ENCODE assay signal across 1 cellular context in the genomic region with DNA sequence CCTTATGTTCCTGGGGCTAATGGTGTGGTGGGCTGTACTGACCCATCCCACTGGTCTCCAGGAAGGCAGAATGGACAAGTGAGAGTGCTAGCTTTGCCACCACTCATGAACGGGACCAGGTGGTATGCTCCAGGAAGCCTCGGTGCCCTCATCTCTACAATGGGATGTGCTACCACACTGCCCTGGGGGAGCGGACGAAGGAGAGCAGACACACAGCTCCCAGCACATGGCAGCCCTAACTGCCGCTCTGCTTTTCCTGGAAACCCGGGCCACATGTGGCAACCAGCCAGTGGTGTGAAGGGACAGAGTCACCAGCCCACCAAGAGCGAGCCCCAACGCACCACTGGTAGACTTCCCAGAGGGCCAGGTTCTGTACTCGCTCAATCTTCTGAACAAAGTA.
A peak's percentile ranks its signal among the peaks of the same experiment; 100 is the strongest.
TF ChIP-seq lines count a peak whose summit lies in the region.

No MANE protein-coding gene starts in this region.

TF ChIP-seq in K562, 482 proteins besides CTCF, POLR2A, EP300 and RAD21:
- TF ChIP-seq HMGN3 (IDR thresholded peaks at IDR 0.05; ENCODE audit: borderline replicate concordance, extremely low read depth, insufficient read length, low read depth, low read length) = no peak
- TF ChIP-seq MAX (CRISPR knock-in tag; IDR thresholded peaks at IDR 0.05) = 0 out of 2 replicates have a peak, but pooled peaks have one; percentile 33
- TF ChIP-seq KDM5B (IDR thresholded peaks at IDR 0.05; ENCODE audit: insufficient replicate concordance, low read depth, low read length) = no peak
TF ChIP-seq in K562: peak in this region for 1.
